ENCODE assay signal across 8 cellular contexts in genomic region chr2:85551698-85552678, GRCh38. TPM values are rescaled to one million over a fixed set of nuclear protein-coding genes. Genes with fewer than 3 reads are reported as not detected.
DNase-seq lines count a peak whose midpoint lies in the region; ATAC-seq and TF ChIP-seq lines count a peak whose summit lies in the region.

No MANE protein-coding gene starts in this region.

- DNase-seq in GM13976 (ENCODE audit: low spot score) (peak; percentile 72), NCI-H526 (lab: John Stamatoyannopoulos, UW) (peak; percentile 74 to 84), cerebellar nuclear complex (lab: John Stamatoyannopoulos, UW) (peak; percentile 7 to 48), left lobe of liver (ENCODE audit: low spot score) (peak; percentile 80)
- DNase-seq in activated CD4-positive, alpha-beta T cell treated with anti-CD3 and anti-CD28 coated beads for 24 hours (ENCODE audit: low read depth in 2 of 2) = peak; percentile 82 to 85
- peak; percentile 76 to 79 for DNase-seq in stimulated activated CD4-positive, alpha-beta T cell treated with anti-CD3 and anti-CD28 coated beads, Interleukin-4, amount 100 ng/mL, for 48 hours (ENCODE audit: low read depth in 2 of 2)

- peak; percentile 89 for TF ChIP-seq CTCF in GM13976 (IDR thresholded peaks at IDR 0.05; ENCODE audit: borderline replicate concordance, control extremely low read depth, extremely low read depth, insufficient read depth, missing control alignments)

- peak; percentile 58 for ATAC-seq in HG03342 (IDR thresholded peaks at IDR 0.05; ENCODE audit: unreplicated experiment)
- ATAC-seq in left lobe of liver = peak; percentile 83
- no peak for ATAC-seq in GM18517 (IDR thresholded peaks at IDR 0.05; ENCODE audit: unreplicated experiment)

- in situ Hi-C loops in GM13976 (cut with MboI; ENCODE audit: low sequenced_read_pairs, unreplicated experiment) = no loop called here

RNA-seq across cellular contexts. Expression of gene GGCX, which starts 9.3 kb away (rescaled TPM):
- 232 TPM for total RNA-seq in left lobe of liver

RNA-seq across cellular contexts. Expression of gene MAT2A, which starts 13.0 kb away (rescaled TPM):
- total RNA-seq in left lobe of liver = 76.6 TPM

RNA-seq across cellular contexts. Expression of gene VAMP8, which starts 25.4 kb away (rescaled TPM):
- total RNA-seq in left lobe of liver = 69.9 TPM

RNA-seq across cellular contexts. Expression of gene VAMP5, which starts 32.2 kb away (rescaled TPM):
- total RNA-seq in left lobe of liver = 31.7 TPM

RNA-seq across cellular contexts. Expression of gene RNF181, which starts 43.6 kb away (rescaled TPM):
- 52.8 TPM for total RNA-seq in left lobe of liver

Comparison
In these comparisons a context has a peak if more than half of its experiments do, and no peak if none do; other contexts are left out.
1. DNase-seq: peak in every context shown above with its lines; median percentile 84 in activated CD4-positive, alpha-beta T cell treated with anti-CD3 and anti-CD28 coated beads for 24 hours; 80 in left lobe of liver; 79 in NCI-H526; 78 in stimulated activated CD4-positive, alpha-beta T cell treated with anti-CD3 and anti-CD28 coated beads, Interleukin-4, amount 100 ng/mL, for 48 hours; 72 in GM13976; 28 in cerebellar nuclear complex.